Comparison of ENCODE assay signal across 1 cellular context in the genomic region with DNA sequence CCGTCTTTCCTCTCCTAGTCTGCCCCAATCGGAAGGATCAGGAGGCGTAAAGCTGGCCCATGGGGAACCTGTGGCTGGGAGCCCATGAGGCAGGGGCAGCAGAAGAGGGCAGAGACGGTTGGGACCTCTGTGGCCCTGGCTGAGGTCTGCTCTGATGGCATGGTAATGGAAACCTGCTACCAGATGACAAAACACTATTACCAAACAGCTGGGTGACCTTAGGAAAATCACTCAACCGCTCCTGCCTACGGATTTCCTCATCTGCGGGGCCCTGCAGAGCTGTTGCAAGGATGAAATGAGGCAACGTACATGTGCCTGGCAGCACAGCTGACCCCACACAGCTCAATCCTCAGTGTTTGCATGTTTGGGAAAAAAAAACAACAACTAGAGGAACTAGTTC.
TF ChIP-seq lines count a peak whose summit lies in the region.

No MANE protein-coding gene starts in this region.

TF ChIP-seq in GM12878, 131 proteins besides CTCF, POLR2A, EP300 and RAD21:
- no peak for TF ChIP-seq NRF1 (conservative IDR thresholded peaks at IDR 0.05; ENCODE audit: low read depth, low read length)
- TF ChIP-seq NFIC (IDR thresholded peaks at IDR 0.05; ENCODE audit: low read depth, low read length) = no peak
- no peak for TF ChIP-seq RELB (IDR thresholded peaks at IDR 0.05; ENCODE audit: low read depth)
- no peak for TF ChIP-seq SREBF1 (IDR thresholded peaks at IDR 0.05; ENCODE audit: low read length)
- TF ChIP-seq PRDM15 (CRISPR knock-in tag; IDR thresholded peaks at IDR 0.05) = no peak
- no peak for TF ChIP-seq RCOR1 (conservative IDR thresholded peaks at IDR 0.05; ENCODE audit: low read depth, low read length)
- TF ChIP-seq ZBTB33 (IDR thresholded peaks at IDR 0.05) = no peak
- no peak for TF ChIP-seq CHD4 (IDR thresholded peaks at IDR 0.05)
- no peak for TF ChIP-seq ZBTB40 (IDR thresholded peaks at IDR 0.05; ENCODE audit: borderline replicate concordance)
- no peak for TF ChIP-seq STAT3 (IDR thresholded peaks at IDR 0.05; ENCODE audit: low read depth, low read length)
- TF ChIP-seq, protein P1, sequence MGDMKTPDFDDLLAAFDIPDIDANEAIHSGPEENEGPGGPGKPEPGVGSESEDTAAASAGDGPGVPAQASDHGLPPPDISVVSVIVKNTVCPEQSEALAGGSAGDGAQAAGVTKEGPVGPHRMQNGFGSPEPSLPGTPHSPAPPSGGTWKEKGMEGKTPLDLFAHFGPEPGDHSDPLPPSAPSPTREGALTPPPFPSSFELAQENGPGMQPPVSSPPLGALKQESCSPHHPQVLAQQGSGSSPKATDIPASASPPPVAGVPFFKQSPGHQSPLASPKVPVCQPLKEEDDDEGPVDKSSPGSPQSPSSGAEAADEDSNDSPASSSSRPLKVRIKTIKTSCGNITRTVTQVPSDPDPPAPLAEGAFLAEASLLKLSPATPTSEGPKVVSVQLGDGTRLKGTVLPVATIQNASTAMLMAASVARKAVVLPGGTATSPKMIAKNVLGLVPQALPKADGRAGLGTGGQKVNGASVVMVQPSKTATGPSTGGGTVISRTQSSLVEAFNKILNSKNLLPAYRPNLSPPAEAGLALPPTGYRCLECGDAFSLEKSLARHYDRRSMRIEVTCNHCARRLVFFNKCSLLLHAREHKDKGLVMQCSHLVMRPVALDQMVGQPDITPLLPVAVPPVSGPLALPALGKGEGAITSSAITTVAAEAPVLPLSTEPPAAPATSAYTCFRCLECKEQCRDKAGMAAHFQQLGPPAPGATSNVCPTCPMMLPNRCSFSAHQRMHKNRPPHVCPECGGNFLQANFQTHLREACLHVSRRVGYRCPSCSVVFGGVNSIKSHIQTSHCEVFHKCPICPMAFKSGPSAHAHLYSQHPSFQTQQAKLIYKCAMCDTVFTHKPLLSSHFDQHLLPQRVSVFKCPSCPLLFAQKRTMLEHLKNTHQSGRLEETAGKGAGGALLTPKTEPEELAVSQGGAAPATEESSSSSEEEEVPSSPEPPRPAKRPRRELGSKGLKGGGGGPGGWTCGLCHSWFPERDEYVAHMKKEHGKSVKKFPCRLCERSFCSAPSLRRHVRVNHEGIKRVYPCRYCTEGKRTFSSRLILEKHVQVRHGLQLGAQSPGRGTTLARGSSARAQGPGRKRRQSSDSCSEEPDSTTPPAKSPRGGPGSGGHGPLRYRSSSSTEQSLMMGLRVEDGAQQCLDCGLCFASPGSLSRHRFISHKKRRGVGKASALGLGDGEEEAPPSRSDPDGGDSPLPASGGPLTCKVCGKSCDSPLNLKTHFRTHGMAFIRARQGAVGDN (IDR thresholded peaks at IDR 0.05) = no peak
- TF ChIP-seq ZNF622 (IDR thresholded peaks at IDR 0.05) = no peak
- TF ChIP-seq CHD1 (IDR thresholded peaks at IDR 0.05; ENCODE audit: low read depth, low read length) = no peak
- TF ChIP-seq YBX1 (IDR thresholded peaks at IDR 0.05) = no peak
TF ChIP-seq in GM12878: peak in this region for 0.
